ENCODE assay signal across 23 cellular contexts in genomic region chr9:36337002-36337401, GRCh38.
DNase-seq lines count a peak whose midpoint lies in the region; ATAC-seq, FAIRE-seq and TF ChIP-seq lines count a peak whose summit lies in the region.
"Had no signal": no experiment of that assay in that cellular context is flagged by ENCODE, and none has a peak within 500 bp of the region (broad histone marks: within the 10 kb centered on the region; RNA-seq: fewer than 3 reads in every experiment).

No MANE protein-coding gene starts in this region.

- no peak overlapping the region for H3K56ac ChIP-seq in IMR-90 (ENCODE audit: extremely low read depth, insufficient read depth, low read length)

- no peaks in the 10 kb centered on the region for H3K9me3 ChIP-seq in CD8-positive, alpha-beta T cell (ENCODE audit: low read length)
- no peaks in the 10 kb centered on the region for H3K9me3 ChIP-seq in IMR-90 (ENCODE audit: control insufficient read depth, insufficient read depth, low read length)
- H3K9me3 ChIP-seq in GM12878 (replicated peaks; ENCODE audit: control insufficient read depth, insufficient read depth, low read length): no peaks in the 10 kb centered on the region
- no peaks in the 10 kb centered on the region for H3K9me3 ChIP-seq in HepG2 (ENCODE audit: low read length)
- H3K9me3 ChIP-seq: ascending aorta, upper lobe of left lung had no signal

- H3K9me3 Mint-ChIP-seq in CD8-positive, alpha-beta T cell: no peaks in the 10 kb centered on the region
- H3K9me3 Mint-ChIP-seq: activated naive CD4-positive, alpha-beta T cell treated with anti-CD3 and anti-CD28 coated beads, Interleukin-2, amount 50 U/mL, for 24 hours; activated T-cell treated with anti-CD3 and anti-CD28 coated beads, Interleukin-2, amount 50 U/mL, for 4 hours; central memory CD8-positive, alpha-beta T cell; H9; naive thymus-derived CD8-positive, alpha-beta T cell had no signal

- TF ChIP-seq POLR2A in IMR-90 (IDR thresholded peaks at IDR 0.05; ENCODE audit: low read depth, low read length): no peak
- no peak for TF ChIP-seq POLR2A in GM12878 (IDR thresholded peaks at IDR 0.05; ENCODE audit: low read depth, low read length)
- TF ChIP-seq POLR2A in HepG2 (IDR thresholded peaks at IDR 0.05; ENCODE audit: insufficient read depth in 1 of 2, low read depth in 2 of 2, low read length in 2 of 2): no peak

- WGBS in IMR-90 (ENCODE audit: extremely low coverage in 2 of 2, insufficient read length in 1 of 2), 2 experiments: no CpG with 5 or more reads among the region's 2 CpGs
- 31% methylated on average over 2 of the region's 2 CpGs for WGBS in GM12878 (ENCODE audit: insufficient coverage, insufficient replicate concordance, low lambda C conversion rate, missing lambda C conversion rate)
- WGBS in HepG2 (ENCODE audit: low lambda C conversion rate): 95% methylated on average over 2 of the region's 2 CpGs

- H3K4me1 ChIP-seq in CD8-positive, alpha-beta T cell (ENCODE audit: insufficient read depth, low read length): no peaks in the 10 kb centered on the region
- H3K4me1 ChIP-seq in IMR-90 (ENCODE audit: control insufficient read depth, insufficient read depth, low read length) (no peaks in the 10 kb centered on the region), GM12878 (ENCODE audit: control insufficient read depth, insufficient read depth, low read length) (peaks cover under 1% of the 10 kb centered on the region; the same call in 1 of the 2 replicates), HepG2 (ENCODE audit: insufficient read depth, low read length) (no peaks in the 10 kb centered on the region)
- H3K4me1 ChIP-seq: ascending aorta had no signal

- H2BK15ac ChIP-seq in IMR-90 (ENCODE audit: low read depth, low read length): no peak overlapping the region

- peaks cover 5% of the 10 kb centered on the region; the same call in 1 of the 2 replicates for H3K9me1 ChIP-seq in IMR-90 (ENCODE audit: insufficient read depth, low read length)

- no peak overlapping the region for H3K4me3 ChIP-seq in CD8-positive, alpha-beta T cell (ENCODE audit: low read depth, low read length)
- H3K4me3 ChIP-seq in IMR-90 (ENCODE audit: insufficient read depth, low read depth, low read length) (no peak overlapping the region), GM12878 (no peak overlapping the region), HepG2 (replicated peaks in 1 of 3; ENCODE audit: insufficient read depth in 1 of 3, low read depth in 2 of 3, low read length in 3 of 3) (no peak overlapping the region)
- H3K4me3 ChIP-seq: ascending aorta, skin epidermis, upper lobe of left lung had no signal

- no peak overlapping the region for H3K4me3 Mint-ChIP-seq in CD8-positive, alpha-beta T cell
- H3K4me3 Mint-ChIP-seq: activated naive CD4-positive, alpha-beta T cell treated with anti-CD3 and anti-CD28 coated beads, Interleukin-2, amount 50 U/mL, for 24 hours; activated T-cell treated with anti-CD3 and anti-CD28 coated beads, Interleukin-2, amount 50 U/mL, for 4 hours; central memory CD8-positive, alpha-beta T cell; H9; naive thymus-derived CD8-positive, alpha-beta T cell; T-helper 17 cell had no signal

- H3K27me3 ChIP-seq in CD8-positive, alpha-beta T cell (ENCODE audit: insufficient read depth, low read length): no peaks in the 10 kb centered on the region
- H3K27me3 ChIP-seq in IMR-90 (ENCODE audit: control insufficient read depth, insufficient read depth, low read length) (no peaks in the 10 kb centered on the region), GM12878 (replicated peaks in 1 of 2; ENCODE audit: control insufficient read depth in 2 of 2, insufficient read depth in 2 of 2, low read length in 1 of 2) (no peaks in the 10 kb centered on the region), HepG2 (ENCODE audit: control insufficient read depth in 1 of 2, insufficient read depth in 2 of 2, low read length in 2 of 2) (no peaks in the 10 kb centered on the region)
- H3K27me3 ChIP-seq: ascending aorta, upper lobe of left lung had no signal

- no peak overlapping the region for H2BK5ac ChIP-seq in IMR-90 (ENCODE audit: low read depth, low read length, poor library complexity, severe bottlenecking)

- peak overlapping the region; percentile 76 for H2AK9ac ChIP-seq in IMR-90 (replicated peaks; ENCODE audit: low read depth, low read length, poor library complexity)

- TF ChIP-seq RAD21 in IMR-90 (IDR thresholded peaks at IDR 0.05; ENCODE audit: low read length): no peak
- TF ChIP-seq RAD21 in GM12878 (IDR thresholded peaks at IDR 0.05; ENCODE audit: insufficient read depth, low read depth, low read length): no peak
- no peak for TF ChIP-seq RAD21 in HepG2 (CRISPR knock-in tag; IDR thresholded peaks at IDR 0.05)

- 0 out of 2 replicates have a peak overlapping the region, but pooled peaks have one; percentile 57 for H3K23ac ChIP-seq in IMR-90 (ENCODE audit: low read depth, low read length)

- H3K4ac ChIP-seq in IMR-90 (ENCODE audit: low read depth, low read length): no peak overlapping the region

- no peak overlapping the region for H2BK120ac ChIP-seq in IMR-90 (ENCODE audit: low read depth, low read length)

- H4K20me1 ChIP-seq in IMR-90 (ENCODE audit: insufficient read depth, low read length) (no peaks in the 10 kb centered on the region), GM12878 (ENCODE audit: control insufficient read depth, insufficient read depth) (no peaks in the 10 kb centered on the region), HepG2 (ENCODE audit: insufficient read depth, low read length) (no peaks in the 10 kb centered on the region)

- FAIRE-seq in GM12878 (lab: Jason Lieb, UNC) (no peak), HepG2 (lab: Jason Lieb, UNC) (no peak)
- FAIRE-seq: endometrium had no signal

- dilution Hi-C loops in IMR-90 (cut with HindIII; ENCODE audit: low sequenced_read_pairs, unreplicated experiment): no loop called here

- CTCF ChIA-PET in CD8-positive, alpha-beta T cell (lab: Charles Lee): interaction anchor here (3.7 kb wide), 1 partner anchor 9 kb away, joined by 22 read pairs; no protein-coding TSS in a partner anchor
- CTCF ChIA-PET in IMR-90 (lab: Yijun Ruan, JAX) (interaction anchor here (0.6 to 2.0 kb wide), 2 partner anchors 8 to 20 kb away, joined by 3 to 11 read pairs; no protein-coding TSS in a partner anchor), GM12878 (lab: Yijun Ruan, JAX) (interaction anchor here (1.3 to 2.5 kb wide), 5 partner anchors 8 to 391 kb away, joined by 3 to 12 read pairs (median 10); no protein-coding TSS in a partner anchor), HepG2 (lab: Yijun Ruan, JAX; ENCODE audit: low intra/inter-chr PET ratio, low total read pairs) (no interaction called here)

- peaks cover 26% of the 10 kb centered on the region for H3K36me3 ChIP-seq in CD8-positive, alpha-beta T cell (ENCODE audit: insufficient read depth, low read length)
- peaks cover 26% of the 10 kb centered on the region for H3K36me3 ChIP-seq in IMR-90 (ENCODE audit: control insufficient read depth, insufficient read depth, low read length)
- peaks cover 11 to 29% of the 10 kb centered on the region in 2 experiments for H3K36me3 ChIP-seq in GM12878 (ENCODE audit: control insufficient read depth in 2 of 2, insufficient read depth in 2 of 2, low read length in 1 of 2)
- peaks cover 9 to 32% of the 10 kb centered on the region in 2 experiments; a peak in 4 of 5 replicates for H3K36me3 ChIP-seq in HepG2 (replicated peaks in 1 of 2; ENCODE audit: control insufficient read depth in 1 of 2, insufficient read depth in 2 of 2, low read length in 2 of 2)

- no peaks in the 10 kb centered on the region for H3K27me3 Mint-ChIP-seq in CD8-positive, alpha-beta T cell (ENCODE audit: low read depth)
- H3K27me3 Mint-ChIP-seq: activated naive CD4-positive, alpha-beta T cell treated with anti-CD3 and anti-CD28 coated beads, Interleukin-2, amount 50 U/mL, for 24 hours; central memory CD8-positive, alpha-beta T cell; naive thymus-derived CD8-positive, alpha-beta T cell; T-helper 17 cell had no signal

- no peak overlapping the region for H3K14ac ChIP-seq in IMR-90 (replicated peaks; ENCODE audit: low read depth, low read length)

- RAD21 ChIA-PET in GM12878 (lab: Charles Lee; ENCODE audit: unreplicated experiment): no interaction called here

- no peaks in the 10 kb centered on the region for H3K4me1 Mint-ChIP-seq in CD8-positive, alpha-beta T cell (ENCODE audit: low read depth)
- H3K4me1 Mint-ChIP-seq: activated naive CD4-positive, alpha-beta T cell treated with anti-CD3 and anti-CD28 coated beads, Interleukin-2, amount 50 U/mL, for 24 hours; central memory CD8-positive, alpha-beta T cell; H9; naive thymus-derived CD8-positive, alpha-beta T cell had no signal

- H4K91ac ChIP-seq in IMR-90 (ENCODE audit: insufficient read depth, low read depth, low read length): no peak overlapping the region

- DNase-seq in CD8-positive, alpha-beta T cell: no peak
- DNase-seq in IMR-90 (no peak), GM12878 (ENCODE audit: low read depth, low spot score) (no peak), HepG2 (ENCODE audit: low spot score) (no peak), NCI-H2171 (lab: John Stamatoyannopoulos, UW) (no peak)
- no peak for DNase-seq in stimulated activated CD4-positive, alpha-beta T cell treated with anti-CD3 and anti-CD28 coated beads, Interleukin-12 subunit alpha, Interleukin-12 subunit beta, amount 100 ng/mL, for 4 hours
- DNase-seq: activated T-cell treated with anti-CD3 and anti-CD28 coated beads, Interleukin-2, amount 50 U/mL, for 4 hours; dermis blood vessel endothelial cell; H9; KBM-7; naive thymus-derived CD8-positive, alpha-beta T cell; NCI-H1436 treated with DMSO at 0.1 percent for 48 hours; OCI-M1; stimulated activated CD4-positive, alpha-beta T cell treated with anti-CD3 and anti-CD28 coated beads, Interleukin-1b, Interleukin-23, amount 100 ng/mL, for 48 hours; T-helper 17 cell; upper lobe of left lung had no signal

- peak overlapping the region; percentile 25 for H3K27ac Mint-ChIP-seq in CD8-positive, alpha-beta T cell
- H3K27ac Mint-ChIP-seq: H9 had no signal

- peaks cover 4 to 8% of the 10 kb centered on the region in 2 experiments; a peak in 2 of 4 replicates for H3K79me1 ChIP-seq in IMR-90 (ENCODE audit: low read depth in 1 of 2, low read length in 2 of 2)

- no peak overlapping the region for H4K5ac ChIP-seq in IMR-90 (ENCODE audit: low read depth, low read length)

- H3K79me2 ChIP-seq in GM12878 (ENCODE audit: control insufficient read depth, insufficient read depth, low read length) (no peaks in the 10 kb centered on the region), HepG2 (ENCODE audit: insufficient read depth, low read length) (no peaks in the 10 kb centered on the region)

- POLR2A ChIA-PET in CD8-positive, alpha-beta T cell (lab: Charles Lee): no interaction called here
- POLR2A ChIA-PET in IMR-90 (lab: Charles Lee; ENCODE audit: unreplicated experiment): no interaction called here
- POLR2A ChIA-PET in GM12878 (lab: Charles Lee): interaction anchor here (1.1 kb wide), 1 partner anchor 11 kb away, joined by 4 read pairs; no protein-coding TSS in a partner anchor
- POLR2A ChIA-PET in HepG2 (lab: Yijun Ruan, JAX): no interaction called here

- BruUV-seq in IMR-90 (replicated peaks; lab: Mats Ljungman, UMichigan): no TSS peak
- no TSS peak for BruUV-seq in GM12878 (replicated peaks; lab: Mats Ljungman, UMichigan)
- no TSS peak for BruUV-seq in HepG2 (replicated peaks; lab: Mats Ljungman, UMichigan)

- in situ Hi-C loops in IMR-90 (cut with MboI; ENCODE audit: low sequenced_read_pairs) (no loop called here), GM12878 (cut with MboI) (no loop called here), HepG2 (cut with HindIII; ENCODE audit: extremely low pct_ligation_motif_present, low pct_unique_long_range_greater_than_20kb) (no loop called here)

- TF ChIP-seq CTCF in CD8-positive, alpha-beta T cell (IDR thresholded peaks at IDR 0.05): no peak
- TF ChIP-seq CTCF in IMR-90 (conservative IDR thresholded peaks at IDR 0.05; ENCODE audit: low read depth, low read length): no peak
- no peak for TF ChIP-seq CTCF in GM12878 (IDR thresholded peaks at IDR 0.05 in 2 of 3, conservative IDR thresholded peaks at IDR 0.05 in 1 of 3; ENCODE audit: control insufficient read depth in 2 of 3, extremely low read depth in 1 of 3, insufficient read depth in 1 of 3, low read depth in 3 of 3, low read length in 3 of 3)
- TF ChIP-seq CTCF in HepG2 (CRISPR knock-in tag; IDR thresholded peaks at IDR 0.05): no peak

- ATAC-seq in CD8-positive, alpha-beta T cell: no peak
- no peak for ATAC-seq in IMR-90 (ENCODE audit: low read depth)
- peak; percentile 54; the same call in 2 of the 3 replicates for ATAC-seq in GM12878
- ATAC-seq in HepG2: no peak
- no peak for ATAC-seq in GM19467 (IDR thresholded peaks at IDR 0.05; ENCODE audit: unreplicated experiment)
- ATAC-seq: activated T-cell treated with anti-CD3 and anti-CD28 coated beads, Interleukin-2, amount 50 U/mL, for 4 hours; naive thymus-derived CD8-positive, alpha-beta T cell; SK-N-SH treated with all-trans-retinoic acid at 6 μM for 48 hours; T-helper 17 cell had no signal

- intact Hi-C loops in CD8-positive, alpha-beta T cell (cut with DNase I, micrococcal nuclease): no loop called here
- intact Hi-C loops in IMR-90 (cut with micrococcal nuclease) (no loop called here), GM12878 (cut with micrococcal nuclease; ENCODE audit: unreplicated experiment) (no loop called here), HepG2 (cut with micrococcal nuclease; ENCODE audit: unreplicated experiment) (no loop called here)

- no peak overlapping the region for H2BK20ac ChIP-seq in IMR-90 (ENCODE audit: low read depth, low read length)

- no peak overlapping the region for H2AK5ac ChIP-seq in IMR-90 (ENCODE audit: low read depth, low read length)

- SMC1A ChIA-PET in GM12878 (lab: Charles Lee; ENCODE audit: uncharacterized antibody, unreplicated experiment): interaction anchor here (1.8 kb wide), 1 partner anchor 8 kb away, joined by 8 read pairs; no protein-coding TSS in a partner anchor

- H3K27ac ChIP-seq in CD8-positive, alpha-beta T cell (ENCODE audit: low read depth, low read length): no peak overlapping the region
- H3K27ac ChIP-seq in IMR-90 (ENCODE audit: insufficient read depth, low read length) (no peak overlapping the region), GM12878 (ENCODE audit: control insufficient read depth, insufficient read depth) (no peak overlapping the region), HepG2 (ENCODE audit: extremely low read length, insufficient read depth, low read length) (no peak overlapping the region)
- H3K27ac ChIP-seq: ascending aorta, upper lobe of left lung had no signal

- no peak overlapping the region for H3K18ac ChIP-seq in IMR-90 (ENCODE audit: low read depth, low read length)

- peaks cover 67% of the 10 kb centered on the region for H3K36me3 Mint-ChIP-seq in CD8-positive, alpha-beta T cell

- no peak for TF ChIP-seq EP300 in GM12878 (IDR thresholded peaks at IDR 0.05; ENCODE audit: borderline replicate concordance in 1 of 2, control insufficient read depth in 1 of 2, low read depth in 2 of 2, low read length in 2 of 2)
- no peak for TF ChIP-seq EP300 in HepG2 (IDR thresholded peaks at IDR 0.05; ENCODE audit: low read depth in 2 of 2, low read length in 2 of 2)
- TF ChIP-seq EP300 in HepG2 (CRISPR knock-in tag; IDR thresholded peaks at IDR 0.05; ENCODE audit: borderline replicate concordance): no peak

- H4K8ac ChIP-seq in IMR-90 (ENCODE audit: low read depth in 2 of 2, low read length in 2 of 2): no peak overlapping the region

- no peak overlapping the region for H3K9ac ChIP-seq in IMR-90 (ENCODE audit: low read depth, low read length)
- no peak overlapping the region for H3K9ac ChIP-seq in GM12878 (ENCODE audit: control insufficient read depth, insufficient read depth, low read length)
- H3K9ac ChIP-seq in HepG2 (ENCODE audit: insufficient read depth, low read depth, low read length): no peak overlapping the region

- H3K4me2 ChIP-seq in IMR-90 (ENCODE audit: low read depth, low read length) (no peak overlapping the region), GM12878 (ENCODE audit: control insufficient read depth, insufficient read depth) (no peak overlapping the region), HepG2 (ENCODE audit: low read depth, low read length) (no peak overlapping the region)

- H2AFZ ChIP-seq in IMR-90 (replicated peaks; ENCODE audit: low read length, poor library complexity) (no peak overlapping the region), GM12878 (ENCODE audit: control insufficient read depth, low read depth, low read length) (no peak overlapping the region), HepG2 (ENCODE audit: low read length) (no peak overlapping the region)
